Comparison of ENCODE assay signal across 22 cellular contexts in the genomic region with DNA sequence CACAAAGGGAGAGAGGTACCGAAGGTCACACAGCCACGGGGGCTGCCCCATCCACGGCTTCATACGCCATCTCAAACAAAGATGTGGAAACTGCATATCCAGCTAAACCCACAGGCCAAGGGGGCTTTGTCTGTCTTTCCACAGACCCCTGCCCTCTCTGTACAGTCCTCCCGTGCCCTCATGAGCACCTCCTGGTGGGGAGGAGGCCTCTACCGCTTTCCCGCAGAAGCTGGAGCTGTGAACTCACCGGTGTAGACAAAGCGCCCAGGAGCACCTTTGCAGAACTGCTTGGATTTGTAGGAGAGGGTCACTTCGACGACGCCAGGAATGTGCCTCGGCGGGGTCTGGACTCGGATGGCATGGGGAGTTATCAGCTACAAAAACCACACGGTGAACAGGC.
DNase-seq lines count a peak whose midpoint lies in the region; ATAC-seq, FAIRE-seq and TF ChIP-seq lines count a peak whose summit lies in the region.
"Had no signal": no experiment of that assay in that cellular context is flagged by ENCODE, and none has a peak within 500 bp of the region (broad histone marks: within the 10 kb centered on the region; RNA-seq: fewer than 3 reads in every experiment).

No MANE protein-coding gene starts in this region.

- TF ChIP-seq CTCF in HepG2 (CRISPR knock-in tag; IDR thresholded peaks at IDR 0.05) (no peak), right lobe of liver (IDR thresholded peaks at IDR 0.05) (no peak), endodermal cell (conservative IDR thresholded peaks at IDR 0.05) (peak; percentile 48), sigmoid colon (IDR thresholded peaks at IDR 0.05) (no peak), kidney (IDR thresholded peaks at IDR 0.05; ENCODE audit: borderline replicate concordance, extremely low read depth, insufficient read depth) (no peak)

- H3K9me3 Mint-ChIP-seq in endodermal cell = no peaks in the 10 kb centered on the region
- H3K9me3 Mint-ChIP-seq: CD4-positive, alpha-beta T cell had no signal

- H2AFZ ChIP-seq in HepG2 (ENCODE audit: low read length) = no peak overlapping the region
- H2AFZ ChIP-seq: GM23248 had no signal

- TF ChIP-seq POLR2A in HepG2 (IDR thresholded peaks at IDR 0.05; ENCODE audit: insufficient read depth in 1 of 2, low read depth in 2 of 2, low read length in 2 of 2) (no peak), right lobe of liver (IDR thresholded peaks at IDR 0.05) (no peak), sigmoid colon (IDR thresholded peaks at IDR 0.05) (no peak)

- no peaks in the 10 kb centered on the region for H3K36me3 ChIP-seq in HepG2 (replicated peaks in 1 of 2; ENCODE audit: control insufficient read depth in 1 of 2, insufficient read depth in 2 of 2, low read length in 2 of 2)
- H3K36me3 ChIP-seq in right lobe of liver = no peaks in the 10 kb centered on the region
- no peaks in the 10 kb centered on the region for H3K36me3 ChIP-seq in endodermal cell (ENCODE audit: control insufficient read depth, insufficient read depth, low read length)
- no peaks in the 10 kb centered on the region for H3K36me3 ChIP-seq in sigmoid colon
- H3K36me3 ChIP-seq in kidney (ENCODE audit: control insufficient read depth in 1 of 2, insufficient read depth in 2 of 2, low read length in 2 of 2) = no peaks in the 10 kb centered on the region

- ATAC-seq in HepG2 (no peak; the same call in 2 of the 3 replicates), right lobe of liver (no peak), HG02588 (IDR thresholded peaks at IDR 0.05; ENCODE audit: unreplicated experiment) (no peak)
- ATAC-seq: A549, K562 had no signal

- intact Hi-C loops in HepG2 (cut with micrococcal nuclease; ENCODE audit: unreplicated experiment) (no loop called here), right lobe of liver (cut with DNase I) (no loop called here), sigmoid colon (cut with DNase I) (no loop called here), kidney (cut with DNase I) (no loop called here)

- 70% methylated on average over 16 of the region's 16 CpGs for WGBS in HepG2 (ENCODE audit: low lambda C conversion rate)
- WGBS in right lobe of liver (ENCODE audit: insufficient coverage, low coverage, low lambda C conversion rate, missing lambda C conversion rate) = 93% methylated on average over 3 of the region's 16 CpGs
- WGBS in endodermal cell (ENCODE audit: insufficient coverage in 1 of 2, insufficient read length in 1 of 2), 2 experiments = 97 to 98% methylated on average over 11 to 16 of the region's 16 CpGs
- WGBS in sigmoid colon, 2 donors = 93% methylated on average over 16 of the region's 16 CpGs

- H3K4me3 Mint-ChIP-seq in endodermal cell = no peak overlapping the region
- H3K4me3 Mint-ChIP-seq: CD4-positive, alpha-beta T cell had no signal

- H3K27me3 ChIP-seq in HepG2 (ENCODE audit: control insufficient read depth in 1 of 2, insufficient read depth in 2 of 2, low read length in 2 of 2) (peaks cover 2 to 28% of the 10 kb centered on the region in 2 experiments; a peak in 3 of 5 replicates), right lobe of liver (no peaks in the 10 kb centered on the region), endodermal cell (ENCODE audit: control insufficient read depth, insufficient read depth, low read length, poor library complexity, severe bottlenecking) (no peaks in the 10 kb centered on the region), sigmoid colon (no peaks in the 10 kb centered on the region)

- FAIRE-seq in HepG2 (lab: Jason Lieb, UNC) (no peak), kidney (lab: Jason Lieb, UNC) (no peak)
- FAIRE-seq: A549, D721Med, G401.6, GM12891, GM19239, K562 had no signal

- no TSS peak for BruUV-seq in HepG2 (replicated peaks; lab: Mats Ljungman, UMichigan)

- no peaks in the 10 kb centered on the region for H3K27me3 Mint-ChIP-seq in endodermal cell (ENCODE audit: insufficient read depth)
- H3K27me3 Mint-ChIP-seq: CD4-positive, alpha-beta T cell had no signal

- no peak overlapping the region for H3K4me2 ChIP-seq in HepG2 (ENCODE audit: low read depth, low read length)
- H3K4me2 ChIP-seq: A549 had no signal

- H3K27ac ChIP-seq in HepG2 (ENCODE audit: extremely low read length, insufficient read depth, low read length) (no peak overlapping the region), right lobe of liver (no peak overlapping the region), endodermal cell (ENCODE audit: low read depth, low read length) (peak overlapping the region; percentile 51), sigmoid colon (no peak overlapping the region), kidney (ENCODE audit: low read depth in 2 of 2, low read length in 2 of 2) (no peak overlapping the region)
- H3K27ac ChIP-seq: 22Rv1, A549, C4-2B, GM23248, HL-60 had no signal

- H3K4me3 ChIP-seq in HepG2 (replicated peaks in 1 of 3; ENCODE audit: insufficient read depth in 1 of 3, low read depth in 2 of 3, low read length in 3 of 3) (no peak overlapping the region), right lobe of liver (no peak overlapping the region), endodermal cell (ENCODE audit: low read length) (no peak overlapping the region), sigmoid colon (no peak overlapping the region), kidney (ENCODE audit: low read length in 2 of 2) (no peak overlapping the region)
- H3K4me3 ChIP-seq: A549, GM23248, K562 had no signal

- H3K79me2 ChIP-seq in HepG2 (ENCODE audit: insufficient read depth, low read length) = no peaks in the 10 kb centered on the region

- H3K9ac ChIP-seq in HepG2 (ENCODE audit: insufficient read depth, low read depth, low read length) = no peak overlapping the region
- no peak overlapping the region for H3K9ac ChIP-seq in endodermal cell (ENCODE audit: extremely low read depth, low read length, poor library complexity, severe bottlenecking)
- no peak overlapping the region for H3K9ac ChIP-seq in kidney (ENCODE audit: low read length in 2 of 2)
- H3K9ac ChIP-seq: GM23248 had no signal

- H3K27ac Mint-ChIP-seq in endodermal cell = no peak overlapping the region
- H3K27ac Mint-ChIP-seq: CD4-positive, alpha-beta T cell had no signal

- POLR2A ChIA-PET in HepG2 (lab: Yijun Ruan, JAX) = no interaction called here

- in situ Hi-C loops in HepG2 (cut with HindIII; ENCODE audit: extremely low pct_ligation_motif_present, low pct_unique_long_range_greater_than_20kb) = no loop called here

- no peaks in the 10 kb centered on the region for H4K20me1 ChIP-seq in HepG2 (ENCODE audit: insufficient read depth, low read length)

- H3K9me3 ChIP-seq in HepG2 (ENCODE audit: low read length) = no peaks in the 10 kb centered on the region
- H3K9me3 ChIP-seq in right lobe of liver = no peaks in the 10 kb centered on the region
- H3K9me3 ChIP-seq in endodermal cell (ENCODE audit: control insufficient read depth, low read length) = no peaks in the 10 kb centered on the region
- no peaks in the 10 kb centered on the region for H3K9me3 ChIP-seq in sigmoid colon
- no peaks in the 10 kb centered on the region for H3K9me3 ChIP-seq in kidney (ENCODE audit: control insufficient read depth in 1 of 2, low read length in 2 of 2)
- H3K9me3 ChIP-seq: A549, Caco-2 had no signal

- H3K4me1 Mint-ChIP-seq in endodermal cell = peaks cover 27% of the 10 kb centered on the region

- H3K4me1 ChIP-seq in HepG2 (ENCODE audit: insufficient read depth, low read length) = peaks cover 17% of the 10 kb centered on the region
- no peaks in the 10 kb centered on the region for H3K4me1 ChIP-seq in right lobe of liver
- peaks cover 12% of the 10 kb centered on the region for H3K4me1 ChIP-seq in endodermal cell (ENCODE audit: control insufficient read depth, insufficient read depth, low read length)
- H3K4me1 ChIP-seq in sigmoid colon = peaks cover 0 to 7% (median 0%) of the 10 kb centered on the region in 4 donors
- H3K4me1 ChIP-seq in kidney (ENCODE audit: control insufficient read depth in 1 of 2, insufficient read depth in 1 of 2, low read depth in 1 of 2, low read length in 2 of 2) = no peaks in the 10 kb centered on the region
- H3K4me1 ChIP-seq: A549 had no signal

- CTCF ChIA-PET in HepG2 (lab: Yijun Ruan, JAX; ENCODE audit: low intra/inter-chr PET ratio, low total read pairs) = no interaction called here

- no peak for TF ChIP-seq RAD21 in HepG2 (CRISPR knock-in tag; IDR thresholded peaks at IDR 0.05)

- DNase-seq in HepG2 (ENCODE audit: low spot score) = no peak
- no peak for DNase-seq in right lobe of liver
- DNase-seq in endodermal cell = no peak
- DNase-seq in sigmoid colon = peak; percentile 34
- no peak for DNase-seq in NOMO-1 treated with DMSO at 0.1 percent for 48 hours (lab: John Stamatoyannopoulos, UW; ENCODE audit: unreplicated experiment)
- no peak for DNase-seq in kidney
- DNase-seq: AML-193; Caco-2; CD4-positive, alpha-beta T cell; GM23248; HCEC 1CT; IMR-90 had no signal

- TF ChIP-seq EP300 in HepG2 (IDR thresholded peaks at IDR 0.05; ENCODE audit: low read depth in 2 of 2, low read length in 2 of 2) (no peak), HepG2 (CRISPR knock-in tag; IDR thresholded peaks at IDR 0.05; ENCODE audit: borderline replicate concordance) (no peak), sigmoid colon (IDR thresholded peaks at IDR 0.05) (no peak)

- no peaks in the 10 kb centered on the region for H3K36me3 Mint-ChIP-seq in endodermal cell (ENCODE audit: low read depth)

TF ChIP-seq in HepG2, 621 proteins besides CTCF, POLR2A, EP300 and RAD21 (continues in another document):
- no peak for TF ChIP-seq ZNF557 (CRISPR knock-in tag; IDR thresholded peaks at IDR 0.05)
- no peak for TF ChIP-seq CENPT (CRISPR knock-in tag; IDR thresholded peaks at IDR 0.05; ENCODE audit: low read depth)
- TF ChIP-seq, protein P1, sequence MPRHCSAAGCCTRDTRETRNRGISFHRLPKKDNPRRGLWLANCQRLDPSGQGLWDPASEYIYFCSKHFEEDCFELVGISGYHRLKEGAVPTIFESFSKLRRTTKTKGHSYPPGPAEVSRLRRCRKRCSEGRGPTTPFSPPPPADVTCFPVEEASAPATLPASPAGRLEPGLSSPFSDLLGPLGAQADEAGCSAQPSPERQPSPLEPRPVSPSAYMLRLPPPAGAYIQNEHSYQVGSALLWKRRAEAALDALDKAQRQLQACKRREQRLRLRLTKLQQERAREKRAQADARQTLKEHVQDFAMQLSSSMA (CRISPR knock-in tag; IDR thresholded peaks at IDR 0.05) = no peak
